32 cellular contexts compared by ENCODE assay signal in genomic region chr4:7286798-7287197, GRCh38.
"Had no signal": no experiment of that assay in that cellular context is flagged by ENCODE, and none has a peak within 500 bp of the region (broad histone marks: within the 10 kb centered on the region; RNA-seq: fewer than 3 reads in every experiment).

No MANE protein-coding gene starts in this region.

- H3K9me3 ChIP-seq: MG63 had no signal

- H3K36me3 ChIP-seq: brain microvascular endothelial cell, MG63 had no signal

- H3K27me3 ChIP-seq: MG63 had no signal

- H3K27ac ChIP-seq: brain microvascular endothelial cell, VCaP had no signal

- H3K4me3 ChIP-seq: MG63 had no signal

- ATAC-seq: activated T-cell treated with anti-CD3 and anti-CD28 coated beads, Interleukin-2, amount 50 U/mL, for 72 hours; activated T-helper 17 cell treated with anti-CD3 and anti-CD28 coated beads, Interleukin-2, amount 50 U/mL, for 72 hours; Panc1; SK-N-SH treated with all-trans-retinoic acid at 6 μM for 48 hours; T-cell had no signal

- DNase-seq: activated CD4-positive, alpha-beta memory T cell treated with anti-CD3 and anti-CD28 coated beads, Interleukin-2, amount 10 ng/mL, durations not matched to agents 7 days and 5 days; activated CD4-positive, alpha-beta T cell treated with anti-CD3 and anti-CD28 coated beads for 1 hour; activated CD4-positive, alpha-beta T cell treated with anti-CD3 and anti-CD28 coated beads for 48 hours; activated CD4-positive, CD25-positive, alpha-beta regulatory T cell; activated CD8-positive, alpha-beta memory T cell treated with anti-CD3 and anti-CD28 coated beads for 24 hours; activated effector memory CD4-positive, alpha-beta T cell treated with anti-CD3 and anti-CD28 coated beads, Interleukin-2, amount 50 U/mL, for 16 hours; activated naive CD4-positive, alpha-beta T cell; activated naive CD4-positive, alpha-beta T cell treated with anti-CD3 and anti-CD28 coated beads, Interleukin-2, amount 50 U/mL, for 16 hours; activated naive CD8-positive, alpha-beta T cell treated with anti-CD3 and anti-CD28 coated beads for 36 hours; activated T-cell treated with anti-CD3 and anti-CD28 coated beads, Interleukin-2, amount 50 U/mL, for 1 hour; activated T-cell treated with anti-CD3 and anti-CD28 coated beads, Interleukin-2, amount 50 U/mL, for 72 hours; amniotic stem cell; aorta; brain microvascular endothelial cell; Karpas-422; KBM-7; MG63; NCI-H1048; NCI-H1436 treated with DMSO at 0.1 percent for 48 hours; NCI-H1694 treated with DMSO at 0.1 percent for 48 hours; NCI-H2029; NCI-H524; NCI-H69; NCI-H82; SIG-M5; T-cell; T-helper 2 cell; T-helper 9 cell had no signal
